18 cellular contexts compared by ENCODE assay signal in genomic region chr2:29050591-29050990, GRCh38. TPM values are rescaled to one million over a fixed set of nuclear protein-coding genes. Genes with fewer than 3 reads are reported as not detected.
"Had no signal": no experiment of that assay in that cellular context is flagged by ENCODE, and none has a peak within 500 bp of the region (broad histone marks: within the 10 kb centered on the region; RNA-seq: fewer than 3 reads in every experiment).

No MANE protein-coding gene starts in this region.

- H3K36me3 ChIP-seq: adrenal gland, right lobe of liver, upper lobe of right lung had no signal

- H3K27ac ChIP-seq: adrenal gland, coronary artery, hepatocyte, right lobe of liver, upper lobe of right lung had no signal

- H3K9me3 ChIP-seq: adrenal gland, right lobe of liver, upper lobe of right lung had no signal

- H3K4me3 ChIP-seq: adrenal gland, coronary artery, hepatocyte, right lobe of liver, upper lobe of right lung had no signal

- H3K27me3 ChIP-seq: adrenal gland, hepatocyte, right lobe of liver, upper lobe of right lung had no signal

- DNase-seq: activated CD4-positive, alpha-beta T cell treated with anti-CD3 and anti-CD28 coated beads, Interleukin-2, amount 50 U/mL, for 4 hours; activated CD4-positive, CD25-positive, alpha-beta regulatory T cell treated with anti-CD3 and anti-CD28 coated beads, Interleukin-2, amount 50 U/mL, for 72 hours; activated naive CD4-positive, alpha-beta T cell treated with anti-CD3 and anti-CD28 coated beads, Interleukin-2, amount 50 U/mL, for 16 hours; activated T-cell treated with anti-CD3 and anti-CD28 coated beads, Interleukin-2, amount 50 U/mL, for 1 hour; adrenal gland; central memory CD4-positive, alpha-beta T cell; effector memory CD4-positive, alpha-beta T cell; kidney glomerular epithelial cell; mesendoderm; right lobe of liver; stimulated activated CD4-positive, alpha-beta T cell treated with anti-CD3 and anti-CD28 coated beads, Interleukin-12 subunit alpha, Interleukin-12 subunit beta, amount 100 ng/mL, for 4 hours; stimulated activated naive CD8-positive, alpha-beta T cell treated with anti-CD3 and anti-CD28 coated beads, Interleukin-15, Interleukin-2, amounts not matched to agents 100 U/mL and 50 U/mL, for 24 hours; upper lobe of right lung had no signal

- H3K4me1 ChIP-seq: adrenal gland, right lobe of liver, upper lobe of right lung had no signal

- H3K9me3 Mint-ChIP-seq: T-helper 2 cell treated with Interferon-gamma antibody and Interleukin-4, amounts not matched to agents 5 μg/mL and 100 μg/mL, for 36 hours had no signal

- H3K4me2 ChIP-seq: hepatocyte had no signal

- H2AFZ ChIP-seq: hepatocyte had no signal

- H3K4me3 Mint-ChIP-seq: T-helper 2 cell treated with Interferon-gamma antibody and Interleukin-4, amounts not matched to agents 5 μg/mL and 100 μg/mL, for 36 hours had no signal

- ATAC-seq: right lobe of liver; stimulated activated naive CD8-positive, alpha-beta T cell treated with anti-CD3 and anti-CD28 coated beads, Interleukin-15, Interleukin-2, amounts not matched to agents 100 U/mL and 50 U/mL, for 24 hours; upper lobe of right lung had no signal

- H3K27ac Mint-ChIP-seq: T-helper 2 cell treated with Interferon-gamma antibody and Interleukin-4, amounts not matched to agents 5 μg/mL and 100 μg/mL, for 36 hours had no signal

RNA-seq across cellular contexts. Expression of gene PCARE, which starts 23.7 kb away (rescaled TPM):
- total RNA-seq: epithelial cell of proximal tubule, liver, right lobe of liver had no signal
- polyA plus RNA-seq: hepatocyte, liver had no signal
